Comparison of ENCODE assay signal across 24 cellular contexts in genomic region chr5:18329346-18329745, GRCh38.
DNase-seq lines count a peak whose midpoint lies in the region; ATAC-seq and TF ChIP-seq lines count a peak whose summit lies in the region.
"Had no signal": no experiment of that assay in that cellular context is flagged by ENCODE, and none has a peak within 500 bp of the region (broad histone marks: within the 10 kb centered on the region; RNA-seq: fewer than 3 reads in every experiment).

No MANE protein-coding gene starts in this region.

- H3K4me2 ChIP-seq in hepatocyte, result no peak overlapping the region
- no peak overlapping the region for H3K4me2 ChIP-seq in neuronal stem cell (ENCODE audit: insufficient read depth, low read length, poor library complexity, severe bottlenecking)
- H3K4me2 ChIP-seq: KMS-11, SK-N-SH had no signal

- H3K79me1 ChIP-seq in neuronal stem cell (ENCODE audit: low read depth, low read length), result no peaks in the 10 kb centered on the region

- H4K20me1 ChIP-seq in hepatocyte (ENCODE audit: insufficient read depth, poor library complexity, severe bottlenecking), result no peaks in the 10 kb centered on the region

- H3K27ac ChIP-seq in hepatocyte (no peak overlapping the region), neuronal stem cell (replicated peaks; ENCODE audit: low read length) (peak overlapping the region; percentile 56)
- H3K27ac ChIP-seq: ascending aorta, coronary artery, KMS-11, pancreas, sigmoid colon had no signal

- H3K79me2 ChIP-seq in hepatocyte, result no peaks in the 10 kb centered on the region

- H3K14ac ChIP-seq in neuronal stem cell (ENCODE audit: low read length), result no peak overlapping the region

- ATAC-seq in HG02610 (IDR thresholded peaks at IDR 0.05; ENCODE audit: unreplicated experiment), result no peak
- ATAC-seq: activated CD8-positive, alpha-beta T cell treated with anti-CD3 and anti-CD28 coated beads, Interleukin-2, amount 10 ng/mL, durations not matched to agents 7 days and 5 days; activated T-cell treated with anti-CD3 and anti-CD28 coated beads, Interleukin-2, amount 50 U/mL, for 4 hours; pancreas; stimulated activated memory B cell treated with anti-CD40 and anti-IgM and Interleukin-4, amounts not matched to agents 10 μg/mL and 1 μg/mL and 100 μg/mL, for 72 hours had no signal

- no peak overlapping the region for H3K18ac ChIP-seq in neuronal stem cell (ENCODE audit: low read length)

- H3K4me1 ChIP-seq in hepatocyte (ENCODE audit: insufficient read depth), result no peaks in the 10 kb centered on the region
- peaks cover 2 to 12% of the 10 kb centered on the region in 2 donors for H3K4me1 ChIP-seq in neuronal stem cell (ENCODE audit: control insufficient read depth in 2 of 2, insufficient read depth in 1 of 2, low read depth in 1 of 2, low read length in 2 of 2)
- H3K4me1 ChIP-seq: ascending aorta, pancreas, sigmoid colon had no signal

- peak; percentile 48 for DNase-seq in Caki2 (ENCODE audit: low read depth)
- peak; percentile 35 for DNase-seq in astrocyte of the cerebellum (ENCODE audit: low read depth)
- DNase-seq in hepatocyte (ENCODE audit: low spot score), result peak; percentile 13
- peak; percentile 31 for DNase-seq in neuronal stem cell (ENCODE audit: low spot score)
- DNase-seq in SIG-M5 (lab: John Stamatoyannopoulos, UW), result no peak
- DNase-seq in stimulated activated CD4-positive, alpha-beta T cell treated with anti-CD3 and anti-CD28 coated beads, Interleukin-15, amount 100 ng/mL, for 24 hours, result no peak
- DNase-seq in SKM-1 treated with dmso at 0.1 percent for 144 hours (lab: John Stamatoyannopoulos, UW; ENCODE audit: unreplicated experiment), result no peak
- DNase-seq: activated CD4-positive, CD25-positive, alpha-beta regulatory T cell; activated CD8-positive, alpha-beta T cell treated with anti-CD3 and anti-CD28 coated beads, Interleukin-2, amount 10 ng/mL, durations not matched to agents 7 days and 5 days; activated naive CD4-positive, alpha-beta T cell treated with anti-CD3 and anti-CD28 coated beads for 36 hours; activated T-cell treated with anti-CD3 and anti-CD28 coated beads, Interleukin-2, amount 50 U/mL, for 4 hours; DMS153; MV-4-11; NCI-H187; NCI-H446 treated with DMSO at 0.1 percent for 48 hours; pancreas; sigmoid colon; SK-N-SH; stimulated activated CD4-positive, alpha-beta T cell treated with anti-CD3 and anti-CD28 coated beads, Interleukin-1b, Interleukin-23, amount 100 ng/mL, for 48 hours had no signal

- no peak overlapping the region for H2BK5ac ChIP-seq in neuronal stem cell (ENCODE audit: low read length)

- TF ChIP-seq CTCF in astrocyte of the cerebellum (IDR thresholded peaks at IDR 0.05; ENCODE audit: low read depth, low read length, missing control alignments) (no peak), hepatocyte (IDR thresholded peaks at IDR 0.05; ENCODE audit: poor library complexity) (no peak)

- in situ Hi-C loops in Caki2 (cut with HindIII; ENCODE audit: low pct_unique_long_range_greater_than_20kb, low sequenced_read_pairs) (no loop called here), astrocyte of the cerebellum (cut with HindIII; ENCODE audit: low sequenced_read_pairs) (no loop called here)

- H4K91ac ChIP-seq in neuronal stem cell (ENCODE audit: low read depth, low read length, poor library complexity), result no peak overlapping the region

- H3K36me3 ChIP-seq in hepatocyte (replicated peaks; ENCODE audit: insufficient read depth, low read depth) (no peaks in the 10 kb centered on the region), neuronal stem cell (replicated peaks in 1 of 2; ENCODE audit: control insufficient read depth in 2 of 2, insufficient read depth in 2 of 2, low read length in 2 of 2) (no peaks in the 10 kb centered on the region)
- H3K36me3 ChIP-seq: ascending aorta, pancreas, sigmoid colon had no signal

- H3K9me2 ChIP-seq in hepatocyte (replicated peaks; ENCODE audit: insufficient read depth), result no peaks in the 10 kb centered on the region
- H3K9me2 ChIP-seq: SK-N-SH had no signal

- no peak overlapping the region for H2BK15ac ChIP-seq in neuronal stem cell (ENCODE audit: low read length)

- no peak overlapping the region for H4K8ac ChIP-seq in neuronal stem cell (ENCODE audit: low read depth, low read length)

- no peak overlapping the region for H2BK12ac ChIP-seq in neuronal stem cell (ENCODE audit: low read length)

- no peak overlapping the region for H2BK120ac ChIP-seq in neuronal stem cell (ENCODE audit: low read depth, low read length)

- H3K9me3 ChIP-seq in hepatocyte (ENCODE audit: low read depth), result no peaks in the 10 kb centered on the region
- peaks cover 0 to 15% of the 10 kb centered on the region in 2 donors for H3K9me3 ChIP-seq in neuronal stem cell (replicated peaks in 1 of 2; ENCODE audit: control insufficient read depth in 2 of 2, insufficient read depth in 1 of 2, low read depth in 1 of 2, low read length in 2 of 2)
- H3K9me3 ChIP-seq: ascending aorta, pancreas, SK-N-SH had no signal

- H3K4ac ChIP-seq in neuronal stem cell (ENCODE audit: low read length), result no peak overlapping the region

- H2AFZ ChIP-seq in hepatocyte, result no peak overlapping the region
- peak overlapping the region; percentile 41 for H2AFZ ChIP-seq in neuronal stem cell (ENCODE audit: low read length)

- H3K23ac ChIP-seq in neuronal stem cell (ENCODE audit: low read depth, low read length, poor library complexity), result no peak overlapping the region

- H3K4me3 ChIP-seq in astrocyte of the cerebellum (ENCODE audit: low read depth, low read length) (no peak overlapping the region), hepatocyte (no peak overlapping the region), neuronal stem cell (ENCODE audit: low read length in 2 of 2) (no peak overlapping the region)
- H3K4me3 ChIP-seq: ascending aorta, coronary artery, pancreas, sigmoid colon had no signal

- no peak overlapping the region for H3K9ac ChIP-seq in neuronal stem cell (ENCODE audit: low read depth, low read length, poor library complexity)
- H3K9ac ChIP-seq: KMS-11, SK-N-SH had no signal

- H2AK5ac ChIP-seq in neuronal stem cell (ENCODE audit: low read depth, low read length), result no peak overlapping the region

- H3K27me3 ChIP-seq in hepatocyte (no peaks in the 10 kb centered on the region), neuronal stem cell (ENCODE audit: control insufficient read depth in 3 of 3, insufficient read depth in 3 of 3, low read depth in 1 of 3, low read length in 3 of 3) (no peaks in the 10 kb centered on the region)
- H3K27me3 ChIP-seq: ascending aorta, pancreas, sigmoid colon had no signal

Comparison
In these comparisons a context has a peak if more than half of its experiments do, and no peak if none do; other contexts are left out.
1. DNase-seq: peak in Caki2 (single experiment), astrocyte of the cerebellum (single experiment), hepatocyte (single experiment) and neuronal stem cell (single experiment); none in SIG-M5 (single experiment), stimulated activated CD4-positive, alpha-beta T cell treated with anti-CD3 and anti-CD28 coated beads, Interleukin-15, amount 100 ng/mL, for 24 hours (single experiment) and SKM-1 treated with dmso at 0.1 percent for 144 hours (single experiment).